ENCODE assay signal across 8 cellular contexts in genomic region chr17:1715803-1716075, GRCh38. TPM values are rescaled to one million over a fixed set of nuclear protein-coding genes. Genes with fewer than 3 reads are reported as not detected.
DNase-seq lines count a peak whose midpoint lies in the region; ATAC-seq, FAIRE-seq and TF ChIP-seq lines count a peak whose summit lies in the region.

No MANE protein-coding gene starts in this region.

- no peak overlapping the region for H2AFZ ChIP-seq in GM23338
- H2AFZ ChIP-seq in hepatocyte = no peak overlapping the region

- H4K20me1 ChIP-seq in GM23338 (replicated peaks; ENCODE audit: insufficient read depth) (no peaks in the 10 kb centered on the region), hepatocyte (ENCODE audit: insufficient read depth, poor library complexity, severe bottlenecking) (peaks cover 38% of the 10 kb centered on the region)

- no peak for ATAC-seq in GM23338
- no peak for ATAC-seq in GM19455 (IDR thresholded peaks at IDR 0.05; ENCODE audit: unreplicated experiment)

- H3K9me2 ChIP-seq in GM23338 (ENCODE audit: insufficient read depth) (no peaks in the 10 kb centered on the region), hepatocyte (replicated peaks; ENCODE audit: insufficient read depth) (no peaks in the 10 kb centered on the region)

- CTCF ChIA-PET in activated CD4-positive, alpha-beta memory T cell treated with anti-CD3 and anti-CD28 coated beads for 36 hours (lab: Charles Lee) = interaction anchor here (0.7 to 2.9 kb wide), 5 partner anchors 21 to 114 kb away, joined by 3 to 22 read pairs (median 6); partner anchors contain the start of genes PRPF8, RILP, RPA1 and SMYD4
- CTCF ChIA-PET in GM10248 (lab: Yijun Ruan, JAX) = interaction anchor here (1.0 to 2.2 kb wide), 5 partner anchors 35 to 67 kb away, joined by 3 to 9 read pairs (median 4); partner anchors contain the start of gene RILP

- intact Hi-C loops in activated CD4-positive, alpha-beta memory T cell treated with anti-CD3 and anti-CD28 coated beads for 36 hours (cut with micrococcal nuclease) = loop anchor here (1.0 to 10.0 kb wide), 6 partner anchors 31 to 549 kb away; partner anchors contain the start of genes OVCA2, PITPNA, PRPF8 and RILP

- POLR2A ChIA-PET in activated CD4-positive, alpha-beta memory T cell treated with anti-CD3 and anti-CD28 coated beads for 36 hours (lab: Charles Lee) = interaction anchor here (0.7 to 2.2 kb wide), 3 partner anchors 32 to 309 kb away, joined by 3 to 13 read pairs (median 8); partner anchors contain the start of genes RPA1, RTN4RL1 and SMYD4
- POLR2A ChIA-PET in GM10248 (lab: Yijun Ruan, JAX) = interaction anchor here (0.6 to 2.4 kb wide), 12 partner anchors 9 to 322 kb away, joined by 3 to 15 read pairs (median 4); partner anchors contain the start of genes INPP5K and WDR81

- H3K4me1 Mint-ChIP-seq in GM23338 = peaks cover 33% of the 10 kb centered on the region
- peaks cover 23% of the 10 kb centered on the region for H3K4me1 Mint-ChIP-seq in activated CD4-positive, alpha-beta memory T cell treated with anti-CD3 and anti-CD28 coated beads for 36 hours (ENCODE audit: low read depth)

- no peak overlapping the region for H3K27ac ChIP-seq in GM23338 (ENCODE audit: low read depth)
- H3K27ac ChIP-seq in hepatocyte = peak overlapping the region; percentile 97
- peak overlapping the region; percentile 97 to 99 for H3K27ac ChIP-seq in small intestine (ENCODE audit: low read depth in 1 of 2, low read length in 1 of 2)

- H3K79me2 ChIP-seq in GM23338 (replicated peaks; ENCODE audit: insufficient read depth) = no peaks in the 10 kb centered on the region
- H3K79me2 ChIP-seq in hepatocyte = peaks cover 27% of the 10 kb centered on the region

- peak overlapping the region; percentile 94; the same call in 2 of the 3 replicates for H3K4me3 Mint-ChIP-seq in GM23338
- peak overlapping the region; percentile 94 for H3K4me3 Mint-ChIP-seq in activated CD4-positive, alpha-beta memory T cell treated with anti-CD3 and anti-CD28 coated beads for 36 hours

- peaks cover 37% of the 10 kb centered on the region for H3K27me3 Mint-ChIP-seq in GM23338 (ENCODE audit: insufficient read depth, low read depth, poor library complexity)
- H3K27me3 Mint-ChIP-seq in activated CD4-positive, alpha-beta memory T cell treated with anti-CD3 and anti-CD28 coated beads for 36 hours = no peaks in the 10 kb centered on the region

- no peak for DNase-seq in GM23338 (ENCODE audit: low spot score)
- no peak for DNase-seq in activated CD4-positive, alpha-beta memory T cell treated with anti-CD3 and anti-CD28 coated beads for 36 hours
- no peak for DNase-seq in hepatocyte (ENCODE audit: low spot score)
- no peak for DNase-seq in small intestine
- no peak for DNase-seq in GM13976 (ENCODE audit: low spot score)
- no peak for DNase-seq in GM10248 (ENCODE audit: extremely low spot score)
- no peak for DNase-seq in HCEC 1CT

- in situ Hi-C loops in GM13976 (cut with MboI; ENCODE audit: low sequenced_read_pairs, unreplicated experiment) = loop anchor here (25.0 kb wide), 1 partner anchor 322 kb away; the partner anchor contains the start of genes DPH1, OVCA2 and RTN4RL1

- FAIRE-seq in small intestine (lab: Jason Lieb, UNC) = no peak

- H3K9me3 Mint-ChIP-seq in GM23338 = no peaks in the 10 kb centered on the region
- H3K9me3 Mint-ChIP-seq in activated CD4-positive, alpha-beta memory T cell treated with anti-CD3 and anti-CD28 coated beads for 36 hours = no peaks in the 10 kb centered on the region

- peak overlapping the region; percentile 99 for H3K4me2 ChIP-seq in GM23338
- H3K4me2 ChIP-seq in hepatocyte = peak overlapping the region; percentile 90

- 0% methylated on average over 8 of the region's 23 CpGs for WGBS in hepatocyte (ENCODE audit: low lambda C conversion rate, missing lambda C conversion rate)
- 0 to 1% (median 0%) methylated on average over 3 to 23 of the region's 23 CpGs for WGBS in small intestine, 3 donors

- H3K4me1 ChIP-seq in GM23338 (ENCODE audit: insufficient read depth) (peaks cover 19% of the 10 kb centered on the region), hepatocyte (ENCODE audit: insufficient read depth) (peaks cover 32% of the 10 kb centered on the region), small intestine (ENCODE audit: control insufficient read depth in 2 of 2, insufficient read depth in 1 of 2, low read depth in 1 of 2, low read length in 1 of 2) (peaks cover 0 to 4% of the 10 kb centered on the region in 2 donors)

- TF ChIP-seq CTCF in GM23338 (conservative IDR thresholded peaks at IDR 0.05; ENCODE audit: low read depth in 2 of 2) (no peak), hepatocyte (IDR thresholded peaks at IDR 0.05; ENCODE audit: poor library complexity) (no peak), GM13976 (IDR thresholded peaks at IDR 0.05; ENCODE audit: borderline replicate concordance, control extremely low read depth, extremely low read depth, insufficient read depth, missing control alignments) (no peak), GM10248 (IDR thresholded peaks at IDR 0.05; ENCODE audit: control extremely low read depth, extremely low read depth, low read depth, missing control alignments) (no peak)

- no peaks in the 10 kb centered on the region for H3K27me3 ChIP-seq in GM23338 (ENCODE audit: insufficient read depth)
- H3K27me3 ChIP-seq in hepatocyte = no peaks in the 10 kb centered on the region
- no peaks in the 10 kb centered on the region for H3K27me3 ChIP-seq in small intestine (ENCODE audit: control insufficient read depth in 2 of 2, insufficient read depth in 2 of 2, low read length in 2 of 2)

- H3F3A ChIP-seq in GM23338 (replicated peaks; ENCODE audit: low read depth) = peaks cover 3% of the 10 kb centered on the region

- H3K36me3 ChIP-seq in GM23338 (ENCODE audit: insufficient read depth) (no peaks in the 10 kb centered on the region), hepatocyte (replicated peaks; ENCODE audit: insufficient read depth, low read depth) (no peaks in the 10 kb centered on the region), small intestine (ENCODE audit: control insufficient read depth in 2 of 2, insufficient read depth in 2 of 2, low read length in 2 of 2) (peaks cover 0 to 5% of the 10 kb centered on the region in 2 donors)

- H3K27ac Mint-ChIP-seq in GM23338 = no peak overlapping the region
- peak overlapping the region; percentile 56 for H3K27ac Mint-ChIP-seq in activated CD4-positive, alpha-beta memory T cell treated with anti-CD3 and anti-CD28 coated beads for 36 hours

- no peaks in the 10 kb centered on the region for H3K9me3 ChIP-seq in hepatocyte (ENCODE audit: low read depth)
- H3K9me3 ChIP-seq in small intestine (ENCODE audit: control insufficient read depth, low read depth) = no peaks in the 10 kb centered on the region

- H3K36me3 Mint-ChIP-seq in GM23338 (ENCODE audit: low read depth) = peaks cover 14% of the 10 kb centered on the region; the same call in 2 of the 3 replicates
- peaks cover 1% of the 10 kb centered on the region for H3K36me3 Mint-ChIP-seq in activated CD4-positive, alpha-beta memory T cell treated with anti-CD3 and anti-CD28 coated beads for 36 hours

- H3K4me3 ChIP-seq in GM23338 (peak overlapping the region; percentile 83), hepatocyte (peak overlapping the region; percentile 34), small intestine (ENCODE audit: low read depth in 1 of 2, low read length in 2 of 2) (peak overlapping the region; percentile 75 to 89)

TF ChIP-seq in GM23338, 12 proteins besides CTCF, POLR2A, EP300 and RAD21 (continues in another document):
- TF ChIP-seq EZH2 (IDR thresholded peaks at IDR 0.05; ENCODE audit: low read depth, unreplicated experiment) = no peak

RNA-seq across cellular contexts. Expression of gene TLCD2, which starts 5.6 kb away (rescaled TPM):
- 0.58 and 1.4 TPM in 2 replicates for total RNA-seq in GM23338 (2014; rRNA removed; shearing (Covaris generic))
- polyA plus RNA-seq in GM23338 (2016; fragmentation: Nextera tagmentation; extraction: Ambion mirVana) = 0.64 and 0.70 TPM in 2 replicates
- total RNA-seq in activated CD4-positive, alpha-beta memory T cell treated with anti-CD3 and anti-CD28 coated beads for 36 hours = under 1 TPM; 0.85 to 0.86 TPM
- 4.5 and 4.9 TPM in 2 replicates for total RNA-seq in hepatocyte
- polyA plus RNA-seq in hepatocyte = 2.0 and 3.0 TPM in 2 replicates
- 10 to 100 TPM in 1 of 3 donors, 1 to 10 TPM in 2; 5.1 to 10.3 (median 7.8) TPM for polyA plus RNA-seq in small intestine

RNA-seq across cellular contexts. Expression of gene WDR81, which starts 8.8 kb away (rescaled TPM):
- 14.5 and 17.6 TPM in 2 replicates for total RNA-seq in GM23338 (2014; rRNA removed; shearing (Covaris generic))
- 3.5 and 3.7 TPM in 2 replicates for polyA plus RNA-seq in GM23338 (2016; fragmentation: Nextera tagmentation; extraction: Ambion mirVana)
- 1 to 10 TPM; 6.3 to 7.3 TPM for total RNA-seq in activated CD4-positive, alpha-beta memory T cell treated with anti-CD3 and anti-CD28 coated beads for 36 hours
- 16.9 and 24.4 TPM in 2 replicates for total RNA-seq in hepatocyte
- 24.0 and 27.6 TPM in 2 replicates for polyA plus RNA-seq in hepatocyte
- 10 to 100 TPM; 14.6 to 18.0 (median 14.8) TPM for polyA plus RNA-seq in small intestine

RNA-seq across cellular contexts. Expression of gene SERPINF2, which starts 26.9 kb away (rescaled TPM):
- 0.47 and 0.66 TPM in 2 replicates for total RNA-seq in GM23338 (2014; rRNA removed; shearing (Covaris generic))
- polyA plus RNA-seq in GM23338 (2016; fragmentation: Nextera tagmentation; extraction: Ambion mirVana) (1.2 and 1.5 TPM in 2 replicates), hepatocyte (127 and 164 TPM in 2 replicates), small intestine (1 to 10 TPM in 2 of 3 donors, under 1 TPM in 1; 0.89 to 4.5 (median 1.6) TPM)
- not detected for total RNA-seq in activated CD4-positive, alpha-beta memory T cell treated with anti-CD3 and anti-CD28 coated beads for 36 hours
- 127 and 140 TPM in 2 replicates for total RNA-seq in hepatocyte

RNA-seq across cellular contexts. Expression of gene PRPF8, which starts 31.1 kb away (rescaled TPM):
- total RNA-seq in GM23338 (2014; rRNA removed; shearing (Covaris generic)) = 231 and 246 TPM in 2 replicates
- 175 and 178 TPM in 2 replicates for polyA plus RNA-seq in GM23338 (2016; fragmentation: Nextera tagmentation; extraction: Ambion mirVana)
- 100 to 1,000 TPM; 370 to 378 TPM for total RNA-seq in activated CD4-positive, alpha-beta memory T cell treated with anti-CD3 and anti-CD28 coated beads for 36 hours
- total RNA-seq in hepatocyte = 100 and 107 TPM in 2 replicates
- polyA plus RNA-seq in hepatocyte = 119 and 125 TPM in 2 replicates
- 10 to 100 TPM; 61.1 to 87.2 (median 62.8) TPM for polyA plus RNA-seq in small intestine

RNA-seq across cellular contexts. Expression of gene SERPINF1, which starts 46.1 kb away (rescaled TPM):
- 40.7 and 41.4 TPM in 2 replicates for total RNA-seq in GM23338 (2014; rRNA removed; shearing (Covaris generic))
- polyA plus RNA-seq in GM23338 (2016; fragmentation: Nextera tagmentation; extraction: Ambion mirVana) (22.1 and 24.4 TPM in 2 replicates), hepatocyte (739 and 774 TPM in 2 replicates), small intestine (100 to 1,000 TPM in 1 of 3 donors, 10 to 100 TPM in 1, 1 to 10 TPM in 1; 7.2 to 118 (median 20.8) TPM)
- under 1 TPM in 1 of 2 experiments, not detected in 1; 0.29 TPM for total RNA-seq in activated CD4-positive, alpha-beta memory T cell treated with anti-CD3 and anti-CD28 coated beads for 36 hours
- 1,201 and 1,404 TPM in 2 replicates for total RNA-seq in hepatocyte

Comparison
In these comparisons a context has a peak if more than half of its experiments do, and no peak if none do; other contexts are left out.
1. RNA of gene SERPINF2, which starts 26.9 kb away (total RNA-seq): 127 to 140 TPM in hepatocyte; 0.47 to 0.66 TPM in GM23338 and not detected in activated CD4-positive, alpha-beta memory T cell treated with anti-CD3 and anti-CD28 coated beads for 36 hours; every median in the first group is over 10 times any median in the second.
2. Peak in every context shown above with its lines, with median percentiles within 50 percentile points of each other: H3K4me3 ChIP-seq.